ENCODE assay signal across 11 cellular contexts in the genomic region with DNA sequence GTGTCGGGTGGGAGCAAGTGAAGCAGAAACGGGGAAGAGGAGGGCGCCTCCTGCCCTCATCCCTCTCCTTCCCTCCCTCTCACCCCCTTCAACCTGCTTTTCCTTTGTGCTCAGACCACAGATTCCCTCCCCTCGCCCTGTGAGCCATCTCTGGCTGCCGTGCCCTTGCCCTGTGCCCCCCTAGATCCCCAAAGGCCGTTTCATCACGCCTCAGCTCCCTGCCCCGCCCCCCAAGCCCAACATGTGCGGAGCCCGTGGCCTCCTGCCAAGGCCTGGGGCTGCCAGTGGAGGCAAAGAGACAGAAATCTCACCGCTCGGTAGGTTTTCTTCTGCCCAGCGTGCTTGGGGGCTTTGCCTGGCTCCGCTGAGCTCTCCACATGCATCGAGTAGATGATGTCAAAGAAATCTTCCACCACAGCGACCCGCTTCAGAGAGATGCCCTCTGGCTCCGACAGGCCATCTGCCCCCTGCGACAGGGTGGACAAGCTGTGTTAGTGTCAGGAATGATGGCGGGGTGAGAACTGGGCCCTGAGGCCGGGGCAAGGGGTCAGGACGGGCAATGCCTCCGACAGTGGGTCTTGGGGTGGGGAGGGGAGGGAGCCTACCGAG. TPM values are rescaled to one million over a fixed set of nuclear protein-coding genes. Genes with fewer than 3 reads are reported as not detected.
A peak's percentile ranks its signal among the peaks of the same experiment; 100 is the strongest.
DNase-seq lines count a peak whose midpoint lies in the region; ATAC-seq and TF ChIP-seq lines count a peak whose summit lies in the region.
"Had no signal": no experiment of that assay in that cellular context is flagged by ENCODE, and none has a peak within 500 bp of the region (broad histone marks: within the 10 kb centered on the region; RNA-seq: fewer than 3 reads in every experiment).

No MANE protein-coding gene starts in this region.

- DNase-seq in NCI-H187 (lab: John Stamatoyannopoulos, UW) (peak; percentile 34 to 44), NCI-H187 treated with DMSO at 0.1 percent for 48 hours (lab: John Stamatoyannopoulos, UW) (no peak), GM23338 (ENCODE audit: low spot score) (no peak), natural killer cell (no peak), A673 (ENCODE audit: low spot score) (no peak), esophagus muscularis mucosa (ENCODE audit: extremely low spot score) (no peak), uterus (no peak)
- peak; percentile 48 for DNase-seq in activated naive CD8-positive, alpha-beta T cell treated with anti-CD3 and anti-CD28 coated beads, Interleukin-2, amount 10 ng/mL, durations not matched to agents 7 days and 5 days
- DNase-seq: mucosa of descending colon; stimulated activated CD4-positive, alpha-beta T cell treated with anti-CD3 and anti-CD28 coated beads, Interleukin-12 subunit alpha, Interleukin-12 subunit beta, amount 100 ng/mL, for 4 hours had no signal

- no peak overlapping the region for H3K4me3 Mint-ChIP-seq in GM23338
- peak overlapping the region; percentile 31 for H3K4me3 Mint-ChIP-seq in activated naive CD8-positive, alpha-beta T cell treated with anti-CD3 and anti-CD28 coated beads, Interleukin-2, amount 10 ng/mL, durations not matched to agents 7 days and 5 days
- H3K4me3 Mint-ChIP-seq in natural killer cell, result no peak overlapping the region

- no peaks in the 10 kb centered on the region; the same call in 1 of the 2 replicates for H3F3A ChIP-seq in GM23338 (replicated peaks; ENCODE audit: low read depth)

- peaks cover 14% of the 10 kb centered on the region; the same call in 1 of the 2 replicates for H3K4me1 ChIP-seq in GM23338 (ENCODE audit: insufficient read depth)
- H3K4me1 ChIP-seq in A673 (ENCODE audit: insufficient read depth, low read length, poor library complexity, severe bottlenecking), result no peaks in the 10 kb centered on the region
- peaks cover 12 to 26% (median 17%) of the 10 kb centered on the region in 4 donors for H3K4me1 ChIP-seq in esophagus muscularis mucosa
- H3K4me1 ChIP-seq in uterus, result no peaks in the 10 kb centered on the region

- H3K36me3 ChIP-seq in GM23338 (ENCODE audit: insufficient read depth), result no peaks in the 10 kb centered on the region
- H3K36me3 ChIP-seq in A673 (ENCODE audit: insufficient read depth, low read length, poor library complexity, severe bottlenecking), result no peaks in the 10 kb centered on the region
- H3K36me3 ChIP-seq in esophagus muscularis mucosa, result no peaks in the 10 kb centered on the region
- H3K36me3 ChIP-seq in uterus, result no peaks in the 10 kb centered on the region
- H3K36me3 ChIP-seq: suprapubic skin had no signal

- WGBS in esophagus muscularis mucosa, result 68% methylated on average over 24 of the region's 24 CpGs

- no peaks in the 10 kb centered on the region for H3K9me2 ChIP-seq in GM23338 (ENCODE audit: insufficient read depth)

- no peak for TF ChIP-seq EP300 in esophagus muscularis mucosa (IDR thresholded peaks at IDR 0.05)

- H3K4me1 Mint-ChIP-seq in GM23338 (peaks cover 10% of the 10 kb centered on the region), natural killer cell (peaks cover 67 to 83% of the 10 kb centered on the region in 2 donors)
- H3K4me1 Mint-ChIP-seq in activated naive CD8-positive, alpha-beta T cell treated with anti-CD3 and anti-CD28 coated beads, Interleukin-2, amount 10 ng/mL, durations not matched to agents 7 days and 5 days, result peaks cover 67% of the 10 kb centered on the region

- no TSS peak for BruUV-seq in A673 (replicated peaks; lab: Mats Ljungman, UMichigan)

- H3K4me2 ChIP-seq in GM23338, result no peak overlapping the region; the same call in 1 of the 2 replicates

- no peaks in the 10 kb centered on the region for H3K79me2 ChIP-seq in GM23338 (replicated peaks; ENCODE audit: insufficient read depth)

- ATAC-seq in GM23338 (peak; percentile 29), natural killer cell (no peak)
- ATAC-seq in activated naive CD8-positive, alpha-beta T cell treated with anti-CD3 and anti-CD28 coated beads, Interleukin-2, amount 10 ng/mL, durations not matched to agents 7 days and 5 days (ENCODE audit: low read depth), result no peak

- TF ChIP-seq CTCF in GM23338 (conservative IDR thresholded peaks at IDR 0.05; ENCODE audit: low read depth in 2 of 2) (no peak), natural killer cell (IDR thresholded peaks at IDR 0.05) (no peak), A673 (conservative IDR thresholded peaks at IDR 0.05; ENCODE audit: low read depth, low read length) (no peak), esophagus muscularis mucosa (IDR thresholded peaks at IDR 0.05) (no peak), uterus (IDR thresholded peaks at IDR 0.05) (no peak)

- H3K9me3 ChIP-seq in A673 (ENCODE audit: low read depth, low read length, poor library complexity, severe bottlenecking), result no peaks in the 10 kb centered on the region
- H3K9me3 ChIP-seq in esophagus muscularis mucosa, result no peaks in the 10 kb centered on the region
- H3K9me3 ChIP-seq in uterus, result no peaks in the 10 kb centered on the region
- H3K9me3 ChIP-seq: mucosa of descending colon, suprapubic skin had no signal

- CTCF ChIA-PET in A673 (lab: Charles Lee), result no interaction called here

- H3K4me3 ChIP-seq in GM23338 (no peak overlapping the region), A673 (ENCODE audit: low read depth, low read length, poor library complexity, severe bottlenecking) (no peak overlapping the region), esophagus muscularis mucosa (no peak overlapping the region), uterus (no peak overlapping the region)
- H3K4me3 ChIP-seq: mucosa of descending colon, suprapubic skin had no signal

- H4K20me1 ChIP-seq in GM23338 (replicated peaks; ENCODE audit: insufficient read depth), result no peaks in the 10 kb centered on the region; the same call in 1 of the 2 replicates

- H2AFZ ChIP-seq in GM23338, result peak overlapping the region; percentile 89

- H3K27ac Mint-ChIP-seq in GM23338 (no peak overlapping the region), natural killer cell (peak overlapping the region; percentile 86 to 91)
- peak overlapping the region; percentile 94 for H3K27ac Mint-ChIP-seq in activated naive CD8-positive, alpha-beta T cell treated with anti-CD3 and anti-CD28 coated beads, Interleukin-2, amount 10 ng/mL, durations not matched to agents 7 days and 5 days

- H3K36me3 Mint-ChIP-seq in GM23338 (ENCODE audit: low read depth) (no peaks in the 10 kb centered on the region), natural killer cell (no peaks in the 10 kb centered on the region)
- H3K36me3 Mint-ChIP-seq in activated naive CD8-positive, alpha-beta T cell treated with anti-CD3 and anti-CD28 coated beads, Interleukin-2, amount 10 ng/mL, durations not matched to agents 7 days and 5 days, result peaks cover 10% of the 10 kb centered on the region

- no peaks in the 10 kb centered on the region for H3K27me3 ChIP-seq in GM23338 (ENCODE audit: insufficient read depth)
- H3K27me3 ChIP-seq in A673 (replicated peaks; ENCODE audit: insufficient read depth, low read depth, low read length, poor library complexity), result no peaks in the 10 kb centered on the region
- no peaks in the 10 kb centered on the region for H3K27me3 ChIP-seq in esophagus muscularis mucosa
- H3K27me3 ChIP-seq in uterus, result no peaks in the 10 kb centered on the region

- H3K27me3 Mint-ChIP-seq in GM23338 (ENCODE audit: insufficient read depth, low read depth, poor library complexity) (peaks cover 13% of the 10 kb centered on the region), natural killer cell (ENCODE audit: low read depth in 2 of 2) (no peaks in the 10 kb centered on the region)
- no peaks in the 10 kb centered on the region for H3K27me3 Mint-ChIP-seq in activated naive CD8-positive, alpha-beta T cell treated with anti-CD3 and anti-CD28 coated beads, Interleukin-2, amount 10 ng/mL, durations not matched to agents 7 days and 5 days

- TF ChIP-seq POLR2A in esophagus muscularis mucosa (IDR thresholded peaks at IDR 0.05; ENCODE audit: low read depth), result no peak
- TF ChIP-seq POLR2A in uterus (IDR thresholded peaks at IDR 0.05), result no peak

- H3K27ac ChIP-seq in GM23338 (ENCODE audit: low read depth) (no peak overlapping the region), A673 (ENCODE audit: low read depth, low read length, poor library complexity, severe bottlenecking) (no peak overlapping the region), esophagus muscularis mucosa (replicated peaks in 1 of 4) (no peak overlapping the region), uterus (no peak overlapping the region)
- H3K27ac ChIP-seq: suprapubic skin had no signal

- H3K9me3 Mint-ChIP-seq in GM23338 (no peaks in the 10 kb centered on the region), natural killer cell (no peaks in the 10 kb centered on the region)
- H3K9me3 Mint-ChIP-seq in activated naive CD8-positive, alpha-beta T cell treated with anti-CD3 and anti-CD28 coated beads, Interleukin-2, amount 10 ng/mL, durations not matched to agents 7 days and 5 days, result no peaks in the 10 kb centered on the region

- intact Hi-C loops in natural killer cell (cut with micrococcal nuclease) (no loop called here), A673 (cut with micrococcal nuclease; ENCODE audit: unreplicated experiment) (no loop called here), esophagus muscularis mucosa (cut with DNase I) (loop anchor here (10.0 kb wide), 1 partner anchor 57 kb away; a partner anchor contains a TSS), uterus (cut with DNase I; ENCODE audit: low total_unique reads) (no loop called here)

- POLR2A ChIA-PET in activated naive CD8-positive, alpha-beta T cell treated with anti-CD3 and anti-CD28 coated beads, Interleukin-2, amount 10 ng/mL, durations not matched to agents 7 days and 5 days (lab: Charles Lee), result interaction anchor here (1.0 to 11.8 kb wide), 5 partner anchors 11 to 215 kb away, joined by 3 to 248 read pairs (median 3); a partner anchor contains a TSS
- POLR2A ChIA-PET in A673 (lab: Charles Lee; ENCODE audit: low non-redundant PET), result no interaction called here

TF ChIP-seq in GM23338, 12 proteins besides CTCF, POLR2A, EP300 and RAD21 (continues in another document):
- TF ChIP-seq JUNB (IDR thresholded peaks at IDR 0.05; ENCODE audit: unreplicated experiment) (no peak), ZNF114 (CRISPR knock-in tag; IDR thresholded peaks at IDR 0.05) (no peak)

RNA-seq across cellular contexts. Expression of a gene that starts 57.6 kb away (rescaled TPM):
- total RNA-seq in GM23338 (2014; rRNA removed; shearing (Covaris generic)), result 32.8 and 38.8 TPM in 2 replicates
- polyA plus RNA-seq in GM23338 (2016; fragmentation: Nextera tagmentation; extraction: Ambion mirVana), result 36.7 and 39.2 TPM in 2 replicates
- 10 to 100 TPM; 39.1 to 41.1 TPM for total RNA-seq in activated naive CD8-positive, alpha-beta T cell treated with anti-CD3 and anti-CD28 coated beads, Interleukin-2, amount 10 ng/mL, durations not matched to agents 7 days and 5 days
- total RNA-seq in natural killer cell (100 to 1,000 TPM; 101 to 136 (median 114) TPM), A673 (2021) (1.4 and 3.2 TPM in 2 replicates), esophagus muscularis mucosa (10 to 100 TPM in 2 of 4 donors, 1 to 10 TPM in 2; 5.8 to 19.4 (median 12.8) TPM), uterus (10 to 100 TPM in 2 of 4 donors, 1 to 10 TPM in 2; 6.2 to 31.1 (median 9.6) TPM)

Comparison
In these comparisons a context has a peak if more than half of its experiments do, and no peak if none do; other contexts are left out.
1. DNase-seq: peak in NCI-H187 (2 of 2) and activated naive CD8-positive, alpha-beta T cell treated with anti-CD3 and anti-CD28 coated beads, Interleukin-2, amount 10 ng/mL, durations not matched to agents 7 days and 5 days (single experiment); none in NCI-H187 treated with DMSO at 0.1 percent for 48 hours (single experiment), GM23338 (single experiment), natural killer cell (single experiment), A673 (single experiment), esophagus muscularis mucosa (single experiment) and uterus (0 of 2).